In genomic region chr22:39316440-39317083, GRCh38 we compare ENCODE assay signal across 8 cellular contexts. TPM values are rescaled to one million over a fixed set of nuclear protein-coding genes. Genes with fewer than 3 reads are reported as not detected.
DNase-seq lines count a peak whose midpoint lies in the region; ATAC-seq, FAIRE-seq and TF ChIP-seq lines count a peak whose summit lies in the region.

No MANE protein-coding gene starts in this region.

- H3K9me3 ChIP-seq in HepG2 (ENCODE audit: low read length) = no peaks in the 10 kb centered on the region

- H2AFZ ChIP-seq in HepG2 (ENCODE audit: low read length) = no peak overlapping the region

- H3K4me1 ChIP-seq in HepG2 (ENCODE audit: insufficient read depth, low read length) = peaks cover 53% of the 10 kb centered on the region

- BruUV-seq in HepG2 (replicated peaks; lab: Mats Ljungman, UMichigan) = no TSS peak

- H3K27ac ChIP-seq in HepG2 (ENCODE audit: extremely low read length, insufficient read depth, low read length) = peak overlapping the region; percentile 97

- DNase-seq in NCI-H2171 treated with DMSO at 0.1 percent for 48 hours (lab: John Stamatoyannopoulos, UW) = peak; percentile 61
- no peak for DNase-seq in NCI-H2171 (lab: John Stamatoyannopoulos, UW)
- DNase-seq in NCI-H446 treated with DMSO at 0.1 percent for 48 hours (lab: John Stamatoyannopoulos, UW) = peak; percentile 64
- DNase-seq in activated CD4-positive, alpha-beta T cell treated with anti-CD3 and anti-CD28 coated beads for 48 hours = peak; percentile 85
- peak; percentile 85 for DNase-seq in dedifferentiated amniotic fluid mesenchymal stem cell (ENCODE audit: extremely low spot score)
- peak; percentile 88 for DNase-seq in HepG2 (ENCODE audit: low spot score)
- peak; percentile 70 to 77 for DNase-seq in stimulated activated CD4-positive, alpha-beta T cell treated with anti-CD3 and anti-CD28 coated beads, Interleukin-2, amount 100 ng/mL, for 48 hours
- no peak for DNase-seq in NCI-H2107 (lab: John Stamatoyannopoulos, UW)

- TF ChIP-seq CTCF in HepG2 (CRISPR knock-in tag; IDR thresholded peaks at IDR 0.05) = peak; percentile 91

- intact Hi-C loops in HepG2 (cut with micrococcal nuclease; ENCODE audit: unreplicated experiment) = loop anchor here (5.0 kb wide), 1 partner anchor 74 kb away; the partner anchor contains the start of gene PDGFB

- peaks cover 72% of the 10 kb centered on the region for H4K20me1 ChIP-seq in HepG2 (ENCODE audit: insufficient read depth, low read length)

- in situ Hi-C loops in HepG2 (cut with HindIII; ENCODE audit: extremely low pct_ligation_motif_present, low pct_unique_long_range_greater_than_20kb) = no loop called here

- POLR2A ChIA-PET in HepG2 (lab: Yijun Ruan, JAX) = interaction anchor here (0.8 to 5.2 kb wide), 8 partner anchors 13 to 208 kb away, joined by 3 to 93 read pairs (median 34); no protein-coding TSS in a partner anchor

- FAIRE-seq in HepG2 (lab: Jason Lieb, UNC) = no peak

- peaks cover 44 to 68% of the 10 kb centered on the region in 2 experiments for H3K36me3 ChIP-seq in HepG2 (replicated peaks in 1 of 2; ENCODE audit: control insufficient read depth in 1 of 2, insufficient read depth in 2 of 2, low read length in 2 of 2)

- peaks cover 46% of the 10 kb centered on the region for H3K79me2 ChIP-seq in HepG2 (ENCODE audit: insufficient read depth, low read length)

- no peak for TF ChIP-seq EP300 in HepG2 (IDR thresholded peaks at IDR 0.05; ENCODE audit: low read depth in 2 of 2, low read length in 2 of 2)
- TF ChIP-seq EP300 in HepG2 (CRISPR knock-in tag; IDR thresholded peaks at IDR 0.05; ENCODE audit: borderline replicate concordance) = no peak

- no peaks in the 10 kb centered on the region; a peak in 1 of 5 replicates for H3K27me3 ChIP-seq in HepG2 (ENCODE audit: control insufficient read depth in 1 of 2, insufficient read depth in 2 of 2, low read length in 2 of 2)

- ATAC-seq in HepG2 = peak; percentile 49

- H3K4me3 ChIP-seq in HepG2 (replicated peaks in 1 of 3; ENCODE audit: insufficient read depth in 1 of 3, low read depth in 2 of 3, low read length in 3 of 3) = peak overlapping the region; percentile 76 to 94 (median 87)

- TF ChIP-seq RAD21 in HepG2 (CRISPR knock-in tag; IDR thresholded peaks at IDR 0.05) = peak; percentile 58

- CTCF ChIA-PET in HepG2 (lab: Yijun Ruan, JAX; ENCODE audit: low intra/inter-chr PET ratio, low total read pairs) = interaction anchor here (0.7 kb wide), 1 partner anchor 146 kb away, joined by 4 read pairs; no protein-coding TSS in a partner anchor

- H3K4me2 ChIP-seq in HepG2 (ENCODE audit: low read depth, low read length) = peak overlapping the region; percentile 94

- peak overlapping the region; percentile 98 for H3K9ac ChIP-seq in HepG2 (ENCODE audit: insufficient read depth, low read depth, low read length)

- TF ChIP-seq POLR2A in HepG2 (IDR thresholded peaks at IDR 0.05; ENCODE audit: insufficient read depth in 1 of 2, low read depth in 2 of 2, low read length in 2 of 2) = peak in 1 of 2 experiments; percentile 17; a peak in 1 of 4 replicates

- WGBS in HepG2 (ENCODE audit: low lambda C conversion rate) = 43% methylated on average over 9 of the region's 17 CpGs

TF ChIP-seq in HepG2, 621 proteins besides CTCF, POLR2A, EP300 and RAD21 (continues in another document):
- TF ChIP-seq ZNF709 (CRISPR knock-in tag; IDR thresholded peaks at IDR 0.05) (no peak), ZNF580 (CRISPR knock-in tag; IDR thresholded peaks at IDR 0.05; ENCODE audit: borderline replicate concordance, low read depth) (no peak), ZNF781 (CRISPR knock-in tag; IDR thresholded peaks at IDR 0.05; ENCODE audit: borderline replicate concordance, not compliant biosample characterization) (no peak), MTA3 (CRISPR knock-in tag; IDR thresholded peaks at IDR 0.05) (no peak), ZNF569 (CRISPR knock-in tag; IDR thresholded peaks at IDR 0.05; ENCODE audit: borderline replicate concordance) (no peak), ZMAT3 (CRISPR knock-in tag; conservative IDR thresholded peaks at IDR 0.05) (0 out of 2 replicates have a peak, but pooled peaks have one; percentile 37)

RNA-seq across cellular contexts. Expression of gene RPL3, which starts 2.9 kb away (rescaled TPM):
- total RNA-seq in HepG2 (2016; rRNA removed; fragmentation: Illumina TruSeq; extraction: Trizol) = 1,051 and 1,499 TPM in 2 replicates
- 1,087 and 1,361 TPM in 2 replicates for total RNA-seq in HepG2 (2016; cell fraction: cytosol; rRNA removed; fragmentation: Illumina TruSeq; extraction: Trizol; ENCODE audit: low read depth)
- 1,096 and 1,452 TPM in 2 replicates for total RNA-seq in HepG2 (2016; cell fraction: insoluble cytoplasmic fraction; rRNA removed; fragmentation: Illumina TruSeq; extraction: Trizol)
- total RNA-seq in HepG2 (2016; cell fraction: membrane; rRNA removed; fragmentation: Illumina TruSeq; extraction: Trizol) = 2,264 and 2,553 TPM in 2 replicates
- 614 and 672 TPM in 2 replicates for total RNA-seq in HepG2 (2016; cell fraction: nucleus; rRNA removed; fragmentation: Illumina TruSeq; extraction: Trizol)
- polyA plus RNA-seq in HepG2 (2011; rRNA removed) = 3,218 and 3,279 TPM in 2 replicates
- polyA plus RNA-seq in HepG2 (2011; cell fraction: cytosol; rRNA removed) = 5,445 and 6,556 TPM in 2 replicates
- 1,725 and 2,021 TPM in 2 replicates for polyA plus RNA-seq in HepG2 (2011; cell fraction: nucleus; rRNA removed)
- 2,306 and 3,237 TPM in 2 replicates for polyA plus RNA-seq in HepG2 (2012)
- polyA plus RNA-seq in HepG2 (2016; cell fraction: cytosol; fragmentation: Illumina TruSeq; extraction: Trizol; ENCODE audit: low read depth) = 2,660 and 3,068 TPM in 2 replicates
- polyA plus RNA-seq in HepG2 (2016; cell fraction: insoluble cytoplasmic fraction; fragmentation: Illumina TruSeq; extraction: Trizol; ENCODE audit: low read depth) = 2,953 and 3,012 TPM in 2 replicates
- 4,441 and 4,891 TPM in 2 replicates for polyA plus RNA-seq in HepG2 (2016; cell fraction: membrane; fragmentation: Illumina TruSeq; extraction: Trizol; ENCODE audit: low read depth)
- polyA plus RNA-seq in HepG2 (2016; cell fraction: nucleus; fragmentation: Illumina TruSeq; extraction: Trizol; ENCODE audit: insufficient read depth, low read depth) = 1,802 and 1,847 TPM in 2 replicates
- polyA minus RNA-seq in HepG2 (2011; rRNA and poly(A)+ RNA removed; ENCODE audit: low replicate concordance) = 2,170 and 2,278 TPM in 2 replicates
- polyA minus RNA-seq in HepG2 (2011; cell fraction: cytosol; rRNA and poly(A)+ RNA removed) = 946 and 956 TPM in 2 replicates
- 510 and 805 TPM in 2 replicates for polyA minus RNA-seq in HepG2 (2011; cell fraction: nucleus; rRNA and poly(A)+ RNA removed)

RNA-seq across cellular contexts. Expression of gene SYNGR1, which starts 33.2 kb away (rescaled TPM):
- 0.27 TPM in 1 of 2 replicates, not detected in the other for total RNA-seq in HepG2 (2016; rRNA removed; fragmentation: Illumina TruSeq; extraction: Trizol)
- 0.71 TPM in 2 replicates for total RNA-seq in HepG2 (2016; cell fraction: cytosol; rRNA removed; fragmentation: Illumina TruSeq; extraction: Trizol; ENCODE audit: low read depth)
- total RNA-seq in HepG2 (2016; cell fraction: insoluble cytoplasmic fraction; rRNA removed; fragmentation: Illumina TruSeq; extraction: Trizol) = 0.21 and 0.39 TPM in 2 replicates
- total RNA-seq in HepG2 (2016; cell fraction: membrane; rRNA removed; fragmentation: Illumina TruSeq; extraction: Trizol) = 0.19 and 0.48 TPM in 2 replicates
- total RNA-seq in HepG2 (2016; cell fraction: nucleus; rRNA removed; fragmentation: Illumina TruSeq; extraction: Trizol) = 0.25 TPM in 1 of 2 replicates, not detected in the other
- 2.7 and 3.3 TPM in 2 replicates for polyA plus RNA-seq in HepG2 (2011; rRNA removed)
- 2.1 and 3.4 TPM in 2 replicates for polyA plus RNA-seq in HepG2 (2011; cell fraction: cytosol; rRNA removed)
- 4.6 and 7.5 TPM in 2 replicates for polyA plus RNA-seq in HepG2 (2011; cell fraction: nucleus; rRNA removed)
- polyA plus RNA-seq in HepG2 (2012) = 2.1 and 2.8 TPM in 2 replicates
- polyA plus RNA-seq in HepG2 (2016; cell fraction: cytosol; fragmentation: Illumina TruSeq; extraction: Trizol; ENCODE audit: low read depth) = 1.6 and 1.8 TPM in 2 replicates
- 0.53 and 1.0 TPM in 2 replicates for polyA plus RNA-seq in HepG2 (2016; cell fraction: insoluble cytoplasmic fraction; fragmentation: Illumina TruSeq; extraction: Trizol; ENCODE audit: low read depth)
- polyA plus RNA-seq in HepG2 (2016; cell fraction: membrane; fragmentation: Illumina TruSeq; extraction: Trizol; ENCODE audit: low read depth) = 0.81 and 1.6 TPM in 2 replicates
- 1.7 and 2.3 TPM in 2 replicates for polyA plus RNA-seq in HepG2 (2016; cell fraction: nucleus; fragmentation: Illumina TruSeq; extraction: Trizol; ENCODE audit: insufficient read depth, low read depth)
- polyA minus RNA-seq in HepG2 (2011; rRNA and poly(A)+ RNA removed; ENCODE audit: low replicate concordance) = 0.82 and 3.0 TPM in 2 replicates
- polyA minus RNA-seq in HepG2 (2011; cell fraction: cytosol; rRNA and poly(A)+ RNA removed) = 1.2 TPM in 1 of 2 replicates, not detected in the other
- polyA minus RNA-seq in HepG2 (2011; cell fraction: nucleus; rRNA and poly(A)+ RNA removed) = 0.77 and 1.6 TPM in 2 replicates

Comparison
In these comparisons a context has a peak if more than half of its experiments do, and no peak if none do; other contexts are left out.
1. DNase-seq: peak in NCI-H2171 treated with DMSO at 0.1 percent for 48 hours (single experiment), NCI-H446 treated with DMSO at 0.1 percent for 48 hours (single experiment), activated CD4-positive, alpha-beta T cell treated with anti-CD3 and anti-CD28 coated beads for 48 hours (single experiment), dedifferentiated amniotic fluid mesenchymal stem cell (single experiment), HepG2 (single experiment) and stimulated activated CD4-positive, alpha-beta T cell treated with anti-CD3 and anti-CD28 coated beads, Interleukin-2, amount 100 ng/mL, for 48 hours (2 of 2); none in NCI-H2171 (single experiment) and NCI-H2107 (single experiment).